Comparison of ENCODE assay signal across 2 cellular contexts in the genomic region with DNA sequence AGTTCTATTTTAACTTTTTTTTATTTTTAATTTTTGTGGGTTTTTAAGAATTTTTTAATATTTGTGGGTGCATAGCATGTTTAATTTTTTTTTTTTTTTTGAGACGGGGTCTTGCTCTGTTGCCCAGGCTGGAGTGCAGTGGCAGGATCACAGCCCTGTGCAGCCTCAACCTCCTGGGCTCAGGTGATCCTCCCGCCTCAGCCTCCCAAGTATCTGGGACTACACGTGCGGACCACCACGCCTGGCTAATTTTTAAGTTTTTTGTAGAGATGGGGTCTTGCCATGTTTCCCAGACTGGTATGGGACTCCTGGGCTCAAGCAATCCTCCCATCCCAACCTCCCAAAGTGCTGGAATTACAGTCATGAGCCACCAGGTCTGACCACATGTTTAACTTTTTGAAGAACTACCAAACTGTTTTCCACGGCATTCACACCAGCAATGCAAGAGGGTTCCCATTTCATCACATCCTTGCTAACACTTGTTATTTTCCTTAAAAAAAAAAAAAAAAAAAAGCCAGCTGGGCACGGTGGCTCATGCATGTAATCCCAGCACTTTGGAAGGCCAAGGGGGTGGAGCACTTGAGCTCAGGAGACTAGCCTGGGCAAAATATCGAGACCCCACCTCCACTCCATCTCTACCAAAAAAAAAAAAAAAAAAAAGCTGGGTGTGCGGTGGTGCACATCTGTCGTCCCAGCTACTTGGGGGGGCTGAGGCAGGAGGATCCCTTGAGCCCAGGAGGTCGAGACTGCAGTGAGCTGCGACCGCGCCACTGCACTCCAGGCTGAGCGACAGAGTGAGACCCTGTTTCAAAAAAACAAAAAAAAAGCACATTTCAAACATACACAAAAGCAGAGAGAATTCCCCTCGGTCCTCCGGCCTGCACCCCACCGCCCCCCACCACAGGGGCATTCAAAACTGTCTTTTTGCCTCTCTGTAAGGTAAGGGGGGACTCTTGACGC.
TF ChIP-seq lines count a peak whose summit lies in the region.

No MANE protein-coding gene starts in this region.

TF ChIP-seq in HEK293, 187 proteins besides CTCF, POLR2A, EP300 and RAD21:
- TF ChIP-seq ZNF843 (tag by site-specific recombination; IDR thresholded peaks at IDR 0.05) (no peak), ZSCAN30 (tag by site-specific recombination; IDR thresholded peaks at IDR 0.05) (no peak), ZNF311 (tag by site-specific recombination; IDR thresholded peaks at IDR 0.05; ENCODE audit: borderline replicate concordance) (no peak), ZNF121 (tag by site-specific recombination; IDR thresholded peaks at IDR 0.05) (peak; percentile 97), ZNF292 (tag by site-specific recombination; IDR thresholded peaks at IDR 0.05; ENCODE audit: borderline replicate concordance, low read depth) (no peak), WT1 (tag by site-specific recombination; IDR thresholded peaks at IDR 0.05) (no peak), BCL11B (tag by site-specific recombination; IDR thresholded peaks at IDR 0.05; ENCODE audit: low read depth) (no peak), GLIS1 (tag by site-specific recombination; IDR thresholded peaks at IDR 0.05) (peak; percentile 73), GFI1B (tag by site-specific recombination; IDR thresholded peaks at IDR 0.05) (no peak), SETDB1 (IDR thresholded peaks at IDR 0.05; ENCODE audit: insufficient read length, low read length) (no peak), GLI2 (tag by site-specific recombination; IDR thresholded peaks at IDR 0.05; ENCODE audit: borderline replicate concordance, low read depth) (no peak), PRDM1 (tag by site-specific recombination; IDR thresholded peaks at IDR 0.05) (no peak), ZFHX2 (tag by site-specific recombination; conservative IDR thresholded peaks at IDR 0.05) (no peak), ZNF426 (tag by site-specific recombination; IDR thresholded peaks at IDR 0.05) (no peak)
- TF ChIP-seq, protein P1, sequence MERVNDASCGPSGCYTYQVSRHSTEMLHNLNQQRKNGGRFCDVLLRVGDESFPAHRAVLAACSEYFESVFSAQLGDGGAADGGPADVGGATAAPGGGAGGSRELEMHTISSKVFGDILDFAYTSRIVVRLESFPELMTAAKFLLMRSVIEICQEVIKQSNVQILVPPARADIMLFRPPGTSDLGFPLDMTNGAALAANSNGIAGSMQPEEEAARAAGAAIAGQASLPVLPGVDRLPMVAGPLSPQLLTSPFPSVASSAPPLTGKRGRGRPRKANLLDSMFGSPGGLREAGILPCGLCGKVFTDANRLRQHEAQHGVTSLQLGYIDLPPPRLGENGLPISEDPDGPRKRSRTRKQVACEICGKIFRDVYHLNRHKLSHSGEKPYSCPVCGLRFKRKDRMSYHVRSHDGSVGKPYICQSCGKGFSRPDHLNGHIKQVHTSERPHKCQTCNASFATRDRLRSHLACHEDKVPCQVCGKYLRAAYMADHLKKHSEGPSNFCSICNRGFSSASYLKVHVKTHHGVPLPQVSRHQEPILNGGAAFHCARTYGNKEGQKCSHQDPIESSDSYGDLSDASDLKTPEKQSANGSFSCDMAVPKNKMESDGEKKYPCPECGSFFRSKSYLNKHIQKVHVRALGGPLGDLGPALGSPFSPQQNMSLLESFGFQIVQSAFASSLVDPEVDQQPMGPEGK (tag by site-specific recombination; IDR thresholded peaks at IDR 0.05) = peak; percentile 33; the same call in 1 of the 2 replicates
- TF ChIP-seq, protein P2, sequence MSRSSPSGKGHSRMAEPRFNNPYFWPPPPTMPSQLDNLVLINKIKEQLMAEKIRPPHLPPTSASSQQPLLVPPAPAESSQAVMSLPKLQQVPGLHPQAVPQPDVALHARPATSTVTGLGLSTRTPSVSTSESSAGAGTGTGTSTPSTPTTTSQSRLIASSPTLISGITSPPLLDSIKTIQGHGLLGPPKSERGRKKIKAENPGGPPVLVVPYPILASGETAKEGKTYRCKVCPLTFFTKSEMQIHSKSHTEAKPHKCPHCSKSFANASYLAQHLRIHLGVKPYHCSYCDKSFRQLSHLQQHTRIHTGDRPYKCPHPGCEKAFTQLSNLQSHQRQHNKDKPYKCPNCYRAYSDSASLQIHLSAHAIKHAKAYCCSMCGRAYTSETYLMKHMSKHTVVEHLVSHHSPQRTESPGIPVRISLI (tag by site-specific recombination; IDR thresholded peaks at IDR 0.05) = peak; percentile 73
- TF ChIP-seq, protein P3, sequence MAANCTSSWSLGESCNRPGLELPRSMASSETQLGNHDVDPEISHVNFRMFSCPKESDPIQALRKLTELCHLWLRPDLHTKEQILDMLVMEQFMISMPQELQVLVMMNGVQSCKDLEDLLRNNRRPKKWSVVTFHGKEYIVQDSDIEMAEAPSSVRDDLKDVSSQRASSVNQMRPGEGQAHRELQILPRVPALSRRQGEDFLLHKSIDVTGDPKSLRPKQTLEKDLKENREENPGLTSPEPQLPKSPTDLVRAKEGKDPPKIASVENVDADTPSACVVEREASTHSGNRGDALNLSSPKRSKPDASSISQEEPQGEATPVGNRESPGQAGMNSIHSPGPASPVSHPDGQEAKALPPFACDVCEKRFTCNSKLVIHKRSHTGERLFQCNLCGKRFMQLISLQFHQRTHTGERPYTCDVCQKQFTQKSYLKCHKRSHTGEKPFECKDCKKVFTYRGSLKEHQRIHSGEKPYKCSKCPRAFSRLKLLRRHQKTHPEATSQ (tag by site-specific recombination; IDR thresholded peaks at IDR 0.05) = no peak
- TF ChIP-seq, protein P4, sequence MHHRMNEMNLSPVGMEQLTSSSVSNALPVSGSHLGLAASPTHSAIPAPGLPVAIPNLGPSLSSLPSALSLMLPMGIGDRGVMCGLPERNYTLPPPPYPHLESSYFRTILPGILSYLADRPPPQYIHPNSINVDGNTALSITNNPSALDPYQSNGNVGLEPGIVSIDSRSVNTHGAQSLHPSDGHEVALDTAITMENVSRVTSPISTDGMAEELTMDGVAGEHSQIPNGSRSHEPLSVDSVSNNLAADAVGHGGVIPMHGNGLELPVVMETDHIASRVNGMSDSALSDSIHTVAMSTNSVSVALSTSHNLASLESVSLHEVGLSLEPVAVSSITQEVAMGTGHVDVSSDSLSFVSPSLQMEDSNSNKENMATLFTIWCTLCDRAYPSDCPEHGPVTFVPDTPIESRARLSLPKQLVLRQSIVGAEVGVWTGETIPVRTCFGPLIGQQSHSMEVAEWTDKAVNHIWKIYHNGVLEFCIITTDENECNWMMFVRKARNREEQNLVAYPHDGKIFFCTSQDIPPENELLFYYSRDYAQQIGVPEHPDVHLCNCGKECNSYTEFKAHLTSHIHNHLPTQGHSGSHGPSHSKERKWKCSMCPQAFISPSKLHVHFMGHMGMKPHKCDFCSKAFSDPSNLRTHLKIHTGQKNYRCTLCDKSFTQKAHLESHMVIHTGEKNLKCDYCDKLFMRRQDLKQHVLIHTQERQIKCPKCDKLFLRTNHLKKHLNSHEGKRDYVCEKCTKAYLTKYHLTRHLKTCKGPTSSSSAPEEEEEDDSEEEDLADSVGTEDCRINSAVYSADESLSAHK (tag by site-specific recombination; IDR thresholded peaks at IDR 0.05) = peak; percentile 84

TF ChIP-seq in HepG2, 621 proteins besides CTCF, POLR2A, EP300 and RAD21:
- no peak for TF ChIP-seq DR1 (CRISPR knock-in tag; IDR thresholded peaks at IDR 0.05)
- TF ChIP-seq ZNF616 (CRISPR knock-in tag; IDR thresholded peaks at IDR 0.05; ENCODE audit: low read depth) = no peak
- no peak for TF ChIP-seq ZNF282 (IDR thresholded peaks at IDR 0.05; ENCODE audit: partially characterized antibody)
- no peak for TF ChIP-seq GABPA (IDR thresholded peaks at IDR 0.05; ENCODE audit: low read depth, low read length)
- no peak for TF ChIP-seq GABPA (CRISPR knock-in tag; IDR thresholded peaks at IDR 0.05; ENCODE audit: low read depth)
- TF ChIP-seq, protein P5, sequence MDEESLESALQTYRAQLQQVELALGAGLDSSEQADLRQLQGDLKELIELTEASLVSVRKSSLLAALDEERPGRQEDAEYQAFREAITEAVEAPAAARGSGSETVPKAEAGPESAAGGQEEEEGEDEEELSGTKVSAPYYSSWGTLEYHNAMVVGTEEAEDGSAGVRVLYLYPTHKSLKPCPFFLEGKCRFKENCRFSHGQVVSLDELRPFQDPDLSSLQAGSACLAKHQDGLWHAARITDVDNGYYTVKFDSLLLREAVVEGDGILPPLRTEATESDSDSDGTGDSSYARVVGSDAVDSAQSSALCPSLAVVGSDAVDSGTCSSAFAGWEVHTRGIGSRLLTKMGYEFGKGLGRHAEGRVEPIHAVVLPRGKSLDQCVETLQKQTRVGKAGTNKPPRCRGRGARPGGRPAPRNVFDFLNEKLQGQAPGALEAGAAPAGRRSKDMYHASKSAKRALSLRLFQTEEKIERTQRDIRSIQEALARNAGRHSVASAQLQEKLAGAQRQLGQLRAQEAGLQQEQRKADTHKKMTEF (CRISPR knock-in tag; IDR thresholded peaks at IDR 0.05) = no peak
- TF ChIP-seq ZNF121 (CRISPR knock-in tag; IDR thresholded peaks at IDR 0.05) = peak; percentile 72; the same call in 1 of the 2 replicates
- TF ChIP-seq, protein P2 (CRISPR knock-in tag; IDR thresholded peaks at IDR 0.05; ENCODE audit: borderline replicate concordance) = peak; percentile 19; the same call in 1 of the 2 replicates
- TF ChIP-seq ZFP36L1 (CRISPR knock-in tag; IDR thresholded peaks at IDR 0.05) = peak; percentile 61; the same call in 1 of the 2 replicates
- TF ChIP-seq MZF1 (CRISPR knock-in tag; IDR thresholded peaks at IDR 0.05; ENCODE audit: borderline replicate concordance) = no peak
